In the genomic region with DNA sequence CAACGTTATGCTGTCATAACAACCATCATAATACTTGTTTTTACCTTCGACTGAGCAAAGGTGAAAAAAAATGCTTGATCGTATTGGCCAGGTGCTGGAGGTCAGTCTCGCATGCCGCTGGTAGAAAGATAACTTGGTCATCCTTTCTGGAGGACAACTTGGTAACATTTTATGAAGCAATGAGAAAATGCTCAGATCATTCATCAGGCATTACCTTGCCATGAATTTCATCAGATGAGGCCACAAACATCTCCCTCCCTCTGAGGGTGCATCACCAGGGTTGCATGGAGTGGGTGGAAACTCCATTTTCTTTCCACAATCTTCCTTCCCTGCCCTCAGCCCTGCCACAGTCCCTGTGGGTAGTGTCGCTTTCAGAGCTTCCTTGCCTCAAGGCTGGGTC, we compare ENCODE assay signal across 15 cellular contexts. TPM values are rescaled to one million over a fixed set of nuclear protein-coding genes. Genes with fewer than 3 reads are reported as not detected.
DNase-seq lines count a peak whose midpoint lies in the region; ATAC-seq and TF ChIP-seq lines count a peak whose summit lies in the region.
"Had no signal": no experiment of that assay in that cellular context is flagged by ENCODE, and none has a peak within 500 bp of the region (broad histone marks: within the 10 kb centered on the region; RNA-seq: fewer than 3 reads in every experiment).

No MANE protein-coding gene starts in this region.

- no peak for TF ChIP-seq POLR2A in IMR-90 (IDR thresholded peaks at IDR 0.05; ENCODE audit: low read depth, low read length)

- CTCF ChIA-PET in IMR-90 (lab: Yijun Ruan, JAX): no interaction called here

- TF ChIP-seq RAD21 in IMR-90 (IDR thresholded peaks at IDR 0.05; ENCODE audit: low read length): no peak

- no peak overlapping the region for H3K56ac ChIP-seq in IMR-90 (ENCODE audit: extremely low read depth, insufficient read depth, low read length)

- H2AK5ac ChIP-seq in IMR-90 (ENCODE audit: low read depth, low read length) (peak overlapping the region; percentile 40; the same call in 1 of the 2 replicates), trophoblast cell (ENCODE audit: low read length) (no peak overlapping the region)

- no peaks in the 10 kb centered on the region for H3K79me2 ChIP-seq in GM23248 (ENCODE audit: insufficient read depth)
- no peaks in the 10 kb centered on the region for H3K79me2 ChIP-seq in trophoblast cell (ENCODE audit: control insufficient read depth, insufficient read depth, low read length, poor library complexity)

- H3K4me2 ChIP-seq in GM23248 (ENCODE audit: unreplicated experiment) (no peak overlapping the region), IMR-90 (ENCODE audit: low read depth, low read length) (no peak overlapping the region), trophoblast cell (ENCODE audit: low read length) (no peak overlapping the region)

- 86 to 90% methylated on average over 6 of the region's 6 CpGs for WGBS in GM23248 (ENCODE audit: low coverage in 1 of 2, low lambda C conversion rate in 2 of 2, missing lambda C conversion rate in 2 of 2), 2 experiments
- WGBS in IMR-90 (ENCODE audit: extremely low coverage in 2 of 2, insufficient read length in 1 of 2), 2 experiments: no CpG with 5 or more reads among the region's 6 CpGs
- WGBS in trophoblast cell (ENCODE audit: extremely low coverage, insufficient coverage, insufficient read length): no CpG with 5 or more reads among the region's 6 CpGs

- H2BK5ac ChIP-seq in IMR-90 (ENCODE audit: low read depth, low read length, poor library complexity, severe bottlenecking): peak overlapping the region; percentile 39
- no peak overlapping the region for H2BK5ac ChIP-seq in trophoblast cell (ENCODE audit: low read depth, low read length, poor library complexity)

- H3K4ac ChIP-seq in IMR-90 (ENCODE audit: low read depth, low read length) (peak overlapping the region; percentile 0; the same call in 1 of the 2 replicates), trophoblast cell (ENCODE audit: low read depth, low read length) (no peak overlapping the region)

- H2BK12ac ChIP-seq in trophoblast cell (ENCODE audit: low read length): no peak overlapping the region

- H3F3A ChIP-seq in GM23248 (ENCODE audit: insufficient read depth): no peaks in the 10 kb centered on the region

- dilution Hi-C loops in IMR-90 (cut with HindIII; ENCODE audit: low sequenced_read_pairs, unreplicated experiment): no loop called here

- no peaks in the 10 kb centered on the region for H3K27me3 ChIP-seq in GM23248 (replicated peaks; ENCODE audit: insufficient read depth)
- no peaks in the 10 kb centered on the region for H3K27me3 ChIP-seq in IMR-90 (ENCODE audit: control insufficient read depth, insufficient read depth, low read length)
- no peaks in the 10 kb centered on the region for H3K27me3 ChIP-seq in trophoblast cell (ENCODE audit: insufficient read depth, low read length)

- no peak for ATAC-seq in IMR-90 (ENCODE audit: low read depth)
- no peak for ATAC-seq in HG03045 (IDR thresholded peaks at IDR 0.05; ENCODE audit: unreplicated experiment)
- ATAC-seq: GM12878, HCT116 had no signal

- POLR2A ChIA-PET in IMR-90 (lab: Charles Lee; ENCODE audit: unreplicated experiment): no interaction called here

- H3K23ac ChIP-seq in IMR-90 (ENCODE audit: low read depth, low read length): no peak overlapping the region
- no peak overlapping the region for H3K23ac ChIP-seq in trophoblast cell (ENCODE audit: low read length)

- H3K4me3 ChIP-seq in GM23248: no peak overlapping the region
- H3K4me3 ChIP-seq in IMR-90 (ENCODE audit: insufficient read depth, low read depth, low read length): no peak overlapping the region
- no peak overlapping the region for H3K4me3 ChIP-seq in trophoblast cell (ENCODE audit: low read depth, low read length)
- H3K4me3 ChIP-seq: GM12878 had no signal

- H3K4me1 ChIP-seq in GM23248 (ENCODE audit: insufficient read depth) (0 out of 2 replicates have a peak, but pooled peaks cover under 1% of the 10 kb centered on the region), IMR-90 (ENCODE audit: control insufficient read depth, insufficient read depth, low read length) (peaks cover under 1% of the 10 kb centered on the region), trophoblast cell (ENCODE audit: control insufficient read depth in 1 of 2, insufficient read depth in 2 of 2, low read length in 2 of 2) (no peaks in the 10 kb centered on the region)

- H2BK15ac ChIP-seq in IMR-90 (ENCODE audit: low read depth, low read length): peak overlapping the region; percentile 36; the same call in 1 of the 3 replicates

- no peaks in the 10 kb centered on the region for H3K36me3 ChIP-seq in GM23248 (ENCODE audit: low read depth)
- H3K36me3 ChIP-seq in IMR-90 (ENCODE audit: control insufficient read depth, insufficient read depth, low read length): no peaks in the 10 kb centered on the region
- no peaks in the 10 kb centered on the region for H3K36me3 ChIP-seq in trophoblast cell (ENCODE audit: control insufficient read depth in 1 of 2, insufficient read depth in 2 of 2, low read length in 2 of 2)

- H4K5ac ChIP-seq in IMR-90 (ENCODE audit: low read depth, low read length): peak overlapping the region; percentile 57; the same call in 1 of the 2 replicates

- no TSS peak for BruUV-seq in IMR-90 (replicated peaks; lab: Mats Ljungman, UMichigan)

- DNase-seq in GM23248 (peak; percentile 67), IMR-90 (peak; percentile 35), dedifferentiated amniotic fluid mesenchymal stem cell (ENCODE audit: extremely low spot score) (peak; percentile 44), trophoblast cell (peak; percentile 85 to 96), globus pallidus (ENCODE audit: low spot score) (no peak), DMS 273 (lab: John Stamatoyannopoulos, UW; ENCODE audit: unreplicated experiment) (no peak), T1000 (lab: John Stamatoyannopoulos, UW) (no peak)
- DNase-seq: ACHN; C1 segment of cervical spinal cord; Calu3; CD4-positive, alpha-beta T cell; DMS79 had no signal

- H4K8ac ChIP-seq in IMR-90 (ENCODE audit: low read depth in 2 of 2, low read length in 2 of 2) (no peak overlapping the region), trophoblast cell (ENCODE audit: low read depth, low read length) (no peak overlapping the region)

- H2AK9ac ChIP-seq in IMR-90 (replicated peaks; ENCODE audit: low read depth, low read length, poor library complexity): peak overlapping the region; percentile 5

- H3K9me2 ChIP-seq in GM23248 (ENCODE audit: insufficient read depth): no peaks in the 10 kb centered on the region

- no peak for TF ChIP-seq CTCF in IMR-90 (conservative IDR thresholded peaks at IDR 0.05; ENCODE audit: low read depth, low read length)

- in situ Hi-C loops in GM23248 (cut with MboI) (no loop called here), IMR-90 (cut with MboI; ENCODE audit: low sequenced_read_pairs) (no loop called here)

- H3K27ac ChIP-seq in GM23248 (peak overlapping the region; percentile 37), IMR-90 (ENCODE audit: insufficient read depth, low read length) (no peak overlapping the region), trophoblast cell (ENCODE audit: low read depth, low read length) (no peak overlapping the region)

- H4K12ac ChIP-seq in trophoblast cell (ENCODE audit: low read depth, low read length): no peak overlapping the region

- H3K9me3 ChIP-seq in GM23248 (ENCODE audit: low read depth) (no peaks in the 10 kb centered on the region), IMR-90 (ENCODE audit: control insufficient read depth, insufficient read depth, low read length) (peaks cover 8% of the 10 kb centered on the region), trophoblast cell (ENCODE audit: insufficient read depth, low read depth, low read length) (peaks cover 9% of the 10 kb centered on the region)

- intact Hi-C loops in IMR-90 (cut with micrococcal nuclease): no loop called here

- H3K14ac ChIP-seq in IMR-90 (replicated peaks; ENCODE audit: low read depth, low read length) (no peak overlapping the region), trophoblast cell (ENCODE audit: low read length) (no peak overlapping the region)

- H3K9ac ChIP-seq in GM23248 (no peak overlapping the region), IMR-90 (ENCODE audit: low read depth, low read length) (no peak overlapping the region), trophoblast cell (ENCODE audit: low read length) (no peak overlapping the region)

- H2BK20ac ChIP-seq in IMR-90 (ENCODE audit: low read depth, low read length): 0 out of 2 replicates have a peak overlapping the region, but pooled peaks have one; percentile 17

- H2AFZ ChIP-seq in GM23248 (no peak overlapping the region), IMR-90 (replicated peaks; ENCODE audit: low read length, poor library complexity) (no peak overlapping the region), trophoblast cell (ENCODE audit: insufficient read depth, low read length, poor library complexity) (no peak overlapping the region)

- H3K9me1 ChIP-seq in IMR-90 (ENCODE audit: insufficient read depth, low read length): peaks cover 4% of the 10 kb centered on the region; the same call in 1 of the 2 replicates

- H4K20me1 ChIP-seq in GM23248 (ENCODE audit: insufficient read depth) (no peaks in the 10 kb centered on the region), IMR-90 (ENCODE audit: insufficient read depth, low read length) (no peaks in the 10 kb centered on the region)

- H3K79me1 ChIP-seq in IMR-90 (ENCODE audit: low read depth in 1 of 2, low read length in 2 of 2) (no peaks in the 10 kb centered on the region), trophoblast cell (ENCODE audit: low read length) (no peaks in the 10 kb centered on the region)

- H3K18ac ChIP-seq in IMR-90 (ENCODE audit: low read depth, low read length): no peak overlapping the region
- no peak overlapping the region for H3K18ac ChIP-seq in trophoblast cell (ENCODE audit: low read length)

- peak overlapping the region; percentile 2; the same call in 1 of the 2 replicates for H4K91ac ChIP-seq in IMR-90 (ENCODE audit: insufficient read depth, low read depth, low read length)
- no peak overlapping the region for H4K91ac ChIP-seq in trophoblast cell (ENCODE audit: low read depth, low read length)

- H2BK120ac ChIP-seq in IMR-90 (ENCODE audit: low read depth, low read length) (peak overlapping the region; percentile 41), trophoblast cell (ENCODE audit: insufficient read depth, low read length, poor library complexity) (no peak overlapping the region)

TF ChIP-seq in IMR-90, 13 proteins besides CTCF, POLR2A, EP300 and RAD21:
- TF ChIP-seq RFX5 (IDR thresholded peaks at IDR 0.05; ENCODE audit: low read depth, low read length) (no peak), CEBPB (IDR thresholded peaks at IDR 0.05; ENCODE audit: low read depth, low read length) (peak; percentile 82), MXI1 (IDR thresholded peaks at IDR 0.05; ENCODE audit: borderline replicate concordance, low read depth, low read length) (no peak)

RNA-seq across cellular contexts. Expression of a gene that starts 32.1 kb away (rescaled TPM):
- total RNA-seq in GM23248 (2014; rRNA removed; shearing (Covaris generic)): 25.9 and 28.1 TPM in 2 replicates
- polyA plus RNA-seq in GM23248 (2016; fragmentation: Nextera tagmentation; extraction: Ambion mirVana) (15.6 and 16.0 TPM in 2 replicates), IMR-90 (2012; rRNA removed) (17.2 and 19.2 TPM in 2 replicates)
- 16.1 TPM in 2 replicates for total RNA-seq in IMR-90 (2012; rRNA removed)
- 13.9 and 18.0 TPM in 2 replicates for polyA plus RNA-seq in IMR-90 (2012; cell fraction: cytosol; rRNA removed)
- polyA plus RNA-seq in IMR-90 (2012; cell fraction: nucleus; rRNA removed; ENCODE audit: low replicate concordance): 10.7 and 13.6 TPM in 2 replicates
- polyA plus RNA-seq in trophoblast cell (2013): 6.5 and 6.7 TPM in 2 replicates

Comparison
In these comparisons a context has a peak if more than half of its experiments do, and no peak if none do; other contexts are left out.
1. DNase-seq: peak in GM23248 (single experiment), IMR-90 (single experiment), dedifferentiated amniotic fluid mesenchymal stem cell (single experiment) and trophoblast cell (2 of 2); none in globus pallidus (single experiment), DMS 273 (single experiment) and T1000 (single experiment).